Comparison of ENCODE assay signal across 12 cellular contexts in genomic region chr3:150203273-150203672, GRCh38.
"Had no signal": no experiment of that assay in that cellular context is flagged by ENCODE, and none has a peak within 500 bp of the region (broad histone marks: within the 10 kb centered on the region; RNA-seq: fewer than 3 reads in every experiment).

No MANE protein-coding gene starts in this region.

- ATAC-seq: activated CD4-positive, alpha-beta T cell treated with anti-CD3 and anti-CD28 coated beads for 36 hours; activated CD8-positive, alpha-beta memory T cell treated with anti-CD3 and anti-CD28 coated beads, Interleukin-2, amount 10 ng/mL, durations not matched to agents 7 days and 5 days; psoas muscle; right lobe of liver; stimulated activated naive CD8-positive, alpha-beta T cell treated with anti-CD3 and anti-CD28 coated beads, Interleukin-15, amount 100 ng/mL, for 72 hours had no signal

- H3K27ac ChIP-seq: cardiac muscle cell, left ventricle myocardium inferior, psoas muscle, right lobe of liver had no signal

- H3K9me3 Mint-ChIP-seq: activated CD4-positive, alpha-beta memory T cell treated with anti-CD3 and anti-CD28 coated beads for 36 hours; activated naive CD4-positive, alpha-beta T cell treated with anti-CD3 and anti-CD28 coated beads, Interleukin-2, amount 10 ng/mL, durations not matched to agents 7 days and 5 days; nephron; stimulated activated naive CD8-positive, alpha-beta T cell treated with anti-CD3 and anti-CD28 coated beads, Interleukin-15, amount 100 ng/mL, for 72 hours had no signal

- DNase-seq: activated CD4-positive, alpha-beta memory T cell treated with anti-CD3 and anti-CD28 coated beads for 36 hours; activated CD4-positive, alpha-beta T cell treated with anti-CD3 and anti-CD28 coated beads for 36 hours; activated CD8-positive, alpha-beta memory T cell treated with anti-CD3 and anti-CD28 coated beads, Interleukin-2, amount 10 ng/mL, durations not matched to agents 7 days and 5 days; activated naive CD4-positive, alpha-beta T cell treated with anti-CD3 and anti-CD28 coated beads, Interleukin-2, amount 10 ng/mL, durations not matched to agents 7 days and 5 days; activated T-cell treated with anti-CD3 and anti-CD28 coated beads, Interleukin-2, amount 50 U/mL, for 1 hour; left ventricle myocardium inferior; psoas muscle; right lobe of liver; stimulated activated naive CD8-positive, alpha-beta T cell treated with anti-CD3 and anti-CD28 coated beads, Interleukin-15, amount 100 ng/mL, for 72 hours had no signal

- H3K4me3 ChIP-seq: cardiac muscle cell, left ventricle myocardium inferior, psoas muscle, right lobe of liver had no signal

- H3K9me3 ChIP-seq: psoas muscle, right lobe of liver had no signal

- H3K27ac Mint-ChIP-seq: activated CD4-positive, alpha-beta memory T cell treated with anti-CD3 and anti-CD28 coated beads for 36 hours; activated CD4-positive, alpha-beta T cell treated with anti-CD3 and anti-CD28 coated beads for 36 hours; activated CD8-positive, alpha-beta memory T cell treated with anti-CD3 and anti-CD28 coated beads, Interleukin-2, amount 10 ng/mL, durations not matched to agents 7 days and 5 days; activated naive CD4-positive, alpha-beta T cell treated with anti-CD3 and anti-CD28 coated beads, Interleukin-2, amount 10 ng/mL, durations not matched to agents 7 days and 5 days; nephron; stimulated activated naive CD8-positive, alpha-beta T cell treated with anti-CD3 and anti-CD28 coated beads, Interleukin-15, amount 100 ng/mL, for 72 hours; type B pancreatic cell had no signal

- H3K4me1 ChIP-seq: left ventricle myocardium inferior, psoas muscle, right lobe of liver had no signal

- H3K4me3 Mint-ChIP-seq: activated CD4-positive, alpha-beta memory T cell treated with anti-CD3 and anti-CD28 coated beads for 36 hours; activated CD4-positive, alpha-beta T cell treated with anti-CD3 and anti-CD28 coated beads for 36 hours; activated CD8-positive, alpha-beta memory T cell treated with anti-CD3 and anti-CD28 coated beads, Interleukin-2, amount 10 ng/mL, durations not matched to agents 7 days and 5 days; activated naive CD4-positive, alpha-beta T cell treated with anti-CD3 and anti-CD28 coated beads, Interleukin-2, amount 10 ng/mL, durations not matched to agents 7 days and 5 days; nephron; stimulated activated naive CD8-positive, alpha-beta T cell treated with anti-CD3 and anti-CD28 coated beads, Interleukin-15, amount 100 ng/mL, for 72 hours; type B pancreatic cell had no signal

- H3K27me3 ChIP-seq: cardiac muscle cell, right lobe of liver had no signal

- H3K4me1 Mint-ChIP-seq: activated CD4-positive, alpha-beta T cell treated with anti-CD3 and anti-CD28 coated beads for 36 hours; activated CD8-positive, alpha-beta memory T cell treated with anti-CD3 and anti-CD28 coated beads, Interleukin-2, amount 10 ng/mL, durations not matched to agents 7 days and 5 days; activated naive CD4-positive, alpha-beta T cell treated with anti-CD3 and anti-CD28 coated beads, Interleukin-2, amount 10 ng/mL, durations not matched to agents 7 days and 5 days; stimulated activated naive CD8-positive, alpha-beta T cell treated with anti-CD3 and anti-CD28 coated beads, Interleukin-15, amount 100 ng/mL, for 72 hours had no signal

- H3K36me3 Mint-ChIP-seq: activated CD4-positive, alpha-beta memory T cell treated with anti-CD3 and anti-CD28 coated beads for 36 hours; activated CD8-positive, alpha-beta memory T cell treated with anti-CD3 and anti-CD28 coated beads, Interleukin-2, amount 10 ng/mL, durations not matched to agents 7 days and 5 days; activated naive CD4-positive, alpha-beta T cell treated with anti-CD3 and anti-CD28 coated beads, Interleukin-2, amount 10 ng/mL, durations not matched to agents 7 days and 5 days; type B pancreatic cell had no signal

- H3K36me3 ChIP-seq: cardiac muscle cell, left ventricle myocardium inferior, right lobe of liver had no signal
